In genomic region chr6:32088487-32089049, GRCh38 we compare ENCODE assay signal across 29 cellular contexts. TPM values are rescaled to one million over a fixed set of nuclear protein-coding genes. Genes with fewer than 3 reads are reported as not detected.
DNase-seq lines count a peak whose midpoint lies in the region; ATAC-seq, FAIRE-seq and TF ChIP-seq lines count a peak whose summit lies in the region.
"Had no signal": no experiment of that assay in that cellular context is flagged by ENCODE, and none has a peak within 500 bp of the region (broad histone marks: within the 10 kb centered on the region; RNA-seq: fewer than 3 reads in every experiment).

No MANE protein-coding gene starts in this region.

- H3K4me1 ChIP-seq in HepG2 (ENCODE audit: insufficient read depth, low read length) (peaks cover 37% of the 10 kb centered on the region), vagina (peaks cover 41% of the 10 kb centered on the region)

- in situ Hi-C loops in HepG2 (cut with HindIII; ENCODE audit: extremely low pct_ligation_motif_present, low pct_unique_long_range_greater_than_20kb), result loop anchor here (25.0 kb wide), 1 partner anchor 699 kb away; no protein-coding TSS in a partner anchor

- 69% methylated on average over 13 of the region's 14 CpGs for WGBS in HepG2 (ENCODE audit: low lambda C conversion rate)

- no peak for TF ChIP-seq RAD21 in HepG2 (CRISPR knock-in tag; IDR thresholded peaks at IDR 0.05)

- H4K20me1 ChIP-seq in HepG2 (ENCODE audit: insufficient read depth, low read length), result no peaks in the 10 kb centered on the region

- no peak for TF ChIP-seq POLR2A in HepG2 (IDR thresholded peaks at IDR 0.05; ENCODE audit: insufficient read depth in 1 of 2, low read depth in 2 of 2, low read length in 2 of 2)
- no peak for TF ChIP-seq POLR2A in vagina (IDR thresholded peaks at IDR 0.05)

- POLR2A ChIA-PET in HepG2 (lab: Yijun Ruan, JAX), result interaction anchor here (0.9 to 1.7 kb wide), 3 partner anchors 9 to 41 kb away, joined by 3 to 5 read pairs (median 4); no protein-coding TSS in a partner anchor

- H3K36me3 ChIP-seq in HepG2 (replicated peaks in 1 of 2; ENCODE audit: control insufficient read depth in 1 of 2, insufficient read depth in 2 of 2, low read length in 2 of 2) (no peaks in the 10 kb centered on the region), vagina (peaks cover 0 to 4% of the 10 kb centered on the region in 2 donors)
- H3K36me3 ChIP-seq: colonic mucosa had no signal

- ATAC-seq in natural killer cell (no peak), HepG2 (peak; percentile 19), GM18519 (IDR thresholded peaks at IDR 0.05; ENCODE audit: low FRiP score, unreplicated experiment) (no peak)
- ATAC-seq in natural killer cell treated with Interleukin-12 subunit alpha and Interleukin-12 subunit beta and Interleukin-15 and Interleukin-18, amount 100 ng/mL, for 72 hours, result no peak
- ATAC-seq: activated CD4-positive, CD25-positive, alpha-beta regulatory T cell treated with anti-CD3 and anti-CD28 coated beads, Interleukin-2, amount 50 U/mL, for 24 hours had no signal

- peak overlapping the region; percentile 6 for H3K4me3 Mint-ChIP-seq in natural killer cell
- no peak overlapping the region for H3K4me3 Mint-ChIP-seq in natural killer cell treated with Interleukin-12 subunit alpha and Interleukin-12 subunit beta and Interleukin-15 and Interleukin-18, amount 100 ng/mL, for 72 hours
- H3K4me3 Mint-ChIP-seq: activated CD8-positive, alpha-beta T cell treated with anti-CD3 and anti-CD28 coated beads, Interleukin-2, amount 10 ng/mL, durations not matched to agents 7 days and 5 days had no signal

- H3K9me3 ChIP-seq in HepG2 (ENCODE audit: low read length) (no peaks in the 10 kb centered on the region), vagina (no peaks in the 10 kb centered on the region)
- H3K9me3 ChIP-seq: body of pancreas, colonic mucosa, SK-N-SH had no signal

- H3K27me3 ChIP-seq in HepG2 (ENCODE audit: control insufficient read depth in 1 of 2, insufficient read depth in 2 of 2, low read length in 2 of 2) (peaks cover 5 to 28% of the 10 kb centered on the region in 2 experiments), vagina (no peaks in the 10 kb centered on the region)
- H3K27me3 ChIP-seq: body of pancreas, colonic mucosa had no signal

- no peak overlapping the region for H2AFZ ChIP-seq in HepG2 (ENCODE audit: low read length)

- intact Hi-C loops in natural killer cell (cut with micrococcal nuclease) (no loop called here), HepG2 (cut with micrococcal nuclease; ENCODE audit: unreplicated experiment) (no loop called here), posterior vena cava (cut with DNase I) (no loop called here), vagina (cut with DNase I) (no loop called here)

- H3K27ac ChIP-seq in HepG2 (ENCODE audit: extremely low read length, insufficient read depth, low read length) (no peak overlapping the region), vagina (peak overlapping the region; percentile 96)
- H3K27ac ChIP-seq: colonic mucosa, HL-60 had no signal

- CTCF ChIA-PET in HepG2 (lab: Yijun Ruan, JAX; ENCODE audit: low intra/inter-chr PET ratio, low total read pairs), result interaction anchor here (1.4 to 1.6 kb wide), 2 partner anchors 65 to 156 kb away, joined by 4 to 5 read pairs; partner anchors contain the start of gene PPT2

- peak overlapping the region; percentile 71 for H3K4me2 ChIP-seq in HepG2 (ENCODE audit: low read depth, low read length)
- H3K4me2 ChIP-seq: SK-N-SH had no signal

- no peak overlapping the region for H3K27ac Mint-ChIP-seq in natural killer cell
- no peak overlapping the region for H3K27ac Mint-ChIP-seq in natural killer cell treated with Interleukin-12 subunit alpha and Interleukin-12 subunit beta and Interleukin-15 and Interleukin-18, amount 100 ng/mL, for 72 hours
- H3K27ac Mint-ChIP-seq: activated CD8-positive, alpha-beta T cell treated with anti-CD3 and anti-CD28 coated beads, Interleukin-2, amount 10 ng/mL, durations not matched to agents 7 days and 5 days; activated naive CD4-positive, alpha-beta T cell treated with anti-CD3 and anti-CD28 coated beads, Interleukin-2, amount 50 U/mL, for 72 hours; activated T-cell treated with anti-CD3 and anti-CD28 coated beads, Interleukin-2, amount 50 U/mL, for 72 hours had no signal

- no peak for FAIRE-seq in HepG2 (lab: Jason Lieb, UNC)
- FAIRE-seq: RCC 7860 had no signal

- H3K9me3 Mint-ChIP-seq in natural killer cell, result no peaks in the 10 kb centered on the region
- H3K9me3 Mint-ChIP-seq in natural killer cell treated with Interleukin-12 subunit alpha and Interleukin-12 subunit beta and Interleukin-15 and Interleukin-18, amount 100 ng/mL, for 72 hours, result no peaks in the 10 kb centered on the region
- H3K9me3 Mint-ChIP-seq: activated naive CD4-positive, alpha-beta T cell treated with anti-CD3 and anti-CD28 coated beads, Interleukin-2, amount 50 U/mL, for 72 hours; activated T-cell treated with anti-CD3 and anti-CD28 coated beads, Interleukin-2, amount 50 U/mL, for 72 hours had no signal

- no peak for TF ChIP-seq EP300 in HepG2 (IDR thresholded peaks at IDR 0.05; ENCODE audit: low read depth in 2 of 2, low read length in 2 of 2)
- no peak for TF ChIP-seq EP300 in HepG2 (CRISPR knock-in tag; IDR thresholded peaks at IDR 0.05; ENCODE audit: borderline replicate concordance)

- no TSS peak for BruUV-seq in HepG2 (replicated peaks; lab: Mats Ljungman, UMichigan)

- TF ChIP-seq CTCF in natural killer cell (IDR thresholded peaks at IDR 0.05), result no peak
- no peak for TF ChIP-seq CTCF in HepG2 (CRISPR knock-in tag; IDR thresholded peaks at IDR 0.05)
- no peak for TF ChIP-seq CTCF in vagina (IDR thresholded peaks at IDR 0.05)

- peaks cover 0 to 6% of the 10 kb centered on the region in 2 donors for H3K4me1 Mint-ChIP-seq in natural killer cell
- peaks cover 8 to 10% of the 10 kb centered on the region in 2 donors for H3K4me1 Mint-ChIP-seq in natural killer cell treated with Interleukin-12 subunit alpha and Interleukin-12 subunit beta and Interleukin-15 and Interleukin-18, amount 100 ng/mL, for 72 hours (ENCODE audit: low read depth in 2 of 2)
- H3K4me1 Mint-ChIP-seq: CD14-positive monocyte had no signal

- H3K27me3 Mint-ChIP-seq in natural killer cell (ENCODE audit: low read depth in 2 of 2), result peaks cover 33 to 48% of the 10 kb centered on the region in 2 donors
- H3K27me3 Mint-ChIP-seq in natural killer cell treated with Interleukin-12 subunit alpha and Interleukin-12 subunit beta and Interleukin-15 and Interleukin-18, amount 100 ng/mL, for 72 hours, result peaks cover 32 to 41% of the 10 kb centered on the region in 2 donors

- H3K4me3 ChIP-seq in HepG2 (replicated peaks in 1 of 3; ENCODE audit: insufficient read depth in 1 of 3, low read depth in 2 of 3, low read length in 3 of 3), result peak overlapping the region in 1 of 3 experiments; percentile 62; a peak in 1 of 6 replicates
- no peak overlapping the region for H3K4me3 ChIP-seq in vagina
- H3K4me3 ChIP-seq: body of pancreas had no signal

- no peaks in the 10 kb centered on the region for H3K79me2 ChIP-seq in HepG2 (ENCODE audit: insufficient read depth, low read length)

- H3K36me3 Mint-ChIP-seq in natural killer cell, result no peaks in the 10 kb centered on the region
- no peaks in the 10 kb centered on the region for H3K36me3 Mint-ChIP-seq in natural killer cell treated with Interleukin-12 subunit alpha and Interleukin-12 subunit beta and Interleukin-15 and Interleukin-18, amount 100 ng/mL, for 72 hours
- H3K36me3 Mint-ChIP-seq: activated naive CD4-positive, alpha-beta T cell treated with anti-CD3 and anti-CD28 coated beads, Interleukin-2, amount 50 U/mL, for 72 hours; CD14-positive monocyte had no signal

- no peak for DNase-seq in natural killer cell
- DNase-seq in natural killer cell treated with Interleukin-12 subunit alpha and Interleukin-12 subunit beta and Interleukin-15 and Interleukin-18, amount 100 ng/mL, for 72 hours (ENCODE audit: low spot score), result no peak
- DNase-seq in HepG2 (ENCODE audit: low spot score), result no peak
- peak; percentile 66 for DNase-seq in posterior vena cava (ENCODE audit: low spot score)
- DNase-seq in vagina (ENCODE audit: extremely low spot score in 2 of 2), result no peak
- no peak for DNase-seq in A172 (ENCODE audit: low spot score)
- DNase-seq in effector CD4-positive, alpha-beta T cell, result no peak
- DNase-seq: ACHN; activated CD8-positive, alpha-beta T cell treated with anti-CD3 and anti-CD28 coated beads, Interleukin-2, amount 10 ng/mL, durations not matched to agents 7 days and 5 days; activated T-cell treated with anti-CD3 and anti-CD28 coated beads, Interleukin-2, amount 50 U/mL, for 72 hours; body of pancreas; colonic mucosa; GF-D8; HCEC 1CT; hypothalamus; kidney glomerular epithelial cell; MV-4-11; NCI-H187; NCI-H226; SK-N-SH; stimulated activated CD4-positive, alpha-beta T cell treated with anti-CD3 and anti-CD28 coated beads, Interleukin-1b, Interleukin-23, amount 100 ng/mL, for 48 hours; T-helper 9 cell had no signal

- no peak overlapping the region for H3K9ac ChIP-seq in HepG2 (ENCODE audit: insufficient read depth, low read depth, low read length)
- H3K9ac ChIP-seq: SK-N-SH had no signal

RNA-seq across cellular contexts. Expression of gene TNXB, which starts 20.6 kb away (rescaled TPM):
- total RNA-seq in natural killer cell, result 10 to 100 TPM; 11.7 to 15.2 (median 13.5) TPM
- total RNA-seq in natural killer cell treated with Interleukin-12 subunit alpha and Interleukin-12 subunit beta and Interleukin-15 and Interleukin-18, amount 100 ng/mL, for 72 hours, result 1 to 10 TPM; 3.8 to 6.7 TPM
- 0.74 and 1.6 TPM in 2 replicates for total RNA-seq in HepG2 (2016; rRNA removed; fragmentation: Illumina TruSeq; extraction: Trizol)
- 0.20 and 0.35 TPM in 2 replicates for total RNA-seq in HepG2 (2016; cell fraction: cytosol; rRNA removed; fragmentation: Illumina TruSeq; extraction: Trizol; ENCODE audit: low read depth)
- 0.86 and 1.5 TPM in 2 replicates for total RNA-seq in HepG2 (2016; cell fraction: insoluble cytoplasmic fraction; rRNA removed; fragmentation: Illumina TruSeq; extraction: Trizol)
- total RNA-seq in HepG2 (2016; cell fraction: membrane; rRNA removed; fragmentation: Illumina TruSeq; extraction: Trizol), result 0.65 and 0.83 TPM in 2 replicates
- 1.9 and 2.9 TPM in 2 replicates for total RNA-seq in HepG2 (2016; cell fraction: nucleus; rRNA removed; fragmentation: Illumina TruSeq; extraction: Trizol)
- 2.7 and 2.9 TPM in 2 replicates for polyA plus RNA-seq in HepG2 (2011; rRNA removed)
- 1.8 and 3.0 TPM in 2 replicates for polyA plus RNA-seq in HepG2 (2011; cell fraction: cytosol; rRNA removed)
- 11.9 and 13.2 TPM in 2 replicates for polyA plus RNA-seq in HepG2 (2011; cell fraction: nucleus; rRNA removed)
- 2.9 and 4.4 TPM in 2 replicates for polyA plus RNA-seq in HepG2 (2012)
- 0.37 and 0.42 TPM in 2 replicates for polyA plus RNA-seq in HepG2 (2016; cell fraction: cytosol; fragmentation: Illumina TruSeq; extraction: Trizol; ENCODE audit: low read depth)
- polyA plus RNA-seq in HepG2 (2016; cell fraction: insoluble cytoplasmic fraction; fragmentation: Illumina TruSeq; extraction: Trizol; ENCODE audit: low read depth), result 0.76 and 1.1 TPM in 2 replicates
- polyA plus RNA-seq in HepG2 (2016; cell fraction: membrane; fragmentation: Illumina TruSeq; extraction: Trizol; ENCODE audit: low read depth), result 0.43 and 0.76 TPM in 2 replicates
- 1.9 and 4.8 TPM in 2 replicates for polyA plus RNA-seq in HepG2 (2016; cell fraction: nucleus; fragmentation: Illumina TruSeq; extraction: Trizol; ENCODE audit: insufficient read depth, low read depth)
- 1.8 and 5.9 TPM in 2 replicates for polyA minus RNA-seq in HepG2 (2011; rRNA and poly(A)+ RNA removed; ENCODE audit: low replicate concordance)
- 0.49 and 2.0 TPM in 2 replicates for polyA minus RNA-seq in HepG2 (2011; cell fraction: cytosol; rRNA and poly(A)+ RNA removed)
- 6.1 and 7.2 TPM in 2 replicates for polyA minus RNA-seq in HepG2 (2011; cell fraction: nucleus; rRNA and poly(A)+ RNA removed)
- total RNA-seq in posterior vena cava, result 100 to 1,000 TPM; 189 to 407 TPM
- total RNA-seq in vagina, result 207 TPM
- 45.0 and 45.7 TPM in 2 replicates for total RNA-seq in A172 (2014; rRNA removed; shearing (Covaris generic))
- polyA plus RNA-seq: CD14-positive monocyte had no signal

RNA-seq across cellular contexts. Expression of gene ATF6B, which starts 39.5 kb away (rescaled TPM):
- total RNA-seq in natural killer cell (100 to 1,000 TPM; 157 to 187 (median 178) TPM), HepG2 (2016; rRNA removed; fragmentation: Illumina TruSeq; extraction: Trizol) (7.5 and 18.1 TPM in 2 replicates), posterior vena cava (10 to 100 TPM; 39.0 to 63.1 TPM), vagina (76.6 TPM)
- 100 to 1,000 TPM; 125 to 132 TPM for total RNA-seq in natural killer cell treated with Interleukin-12 subunit alpha and Interleukin-12 subunit beta and Interleukin-15 and Interleukin-18, amount 100 ng/mL, for 72 hours
- total RNA-seq in HepG2 (2016; cell fraction: cytosol; rRNA removed; fragmentation: Illumina TruSeq; extraction: Trizol; ENCODE audit: low read depth), result 5.4 and 6.0 TPM in 2 replicates
- 6.5 and 17.9 TPM in 2 replicates for total RNA-seq in HepG2 (2016; cell fraction: insoluble cytoplasmic fraction; rRNA removed; fragmentation: Illumina TruSeq; extraction: Trizol)
- total RNA-seq in HepG2 (2016; cell fraction: membrane; rRNA removed; fragmentation: Illumina TruSeq; extraction: Trizol), result 4.1 and 4.3 TPM in 2 replicates
- 22.6 and 23.3 TPM in 2 replicates for total RNA-seq in HepG2 (2016; cell fraction: nucleus; rRNA removed; fragmentation: Illumina TruSeq; extraction: Trizol)
- 44.0 and 45.8 TPM in 2 replicates for polyA plus RNA-seq in HepG2 (2011; rRNA removed)
- polyA plus RNA-seq in HepG2 (2011; cell fraction: cytosol; rRNA removed), result 13.6 and 15.3 TPM in 2 replicates
- 155 and 167 TPM in 2 replicates for polyA plus RNA-seq in HepG2 (2011; cell fraction: nucleus; rRNA removed)
- 24.1 and 28.4 TPM in 2 replicates for polyA plus RNA-seq in HepG2 (2012)
- polyA plus RNA-seq in HepG2 (2016; cell fraction: cytosol; fragmentation: Illumina TruSeq; extraction: Trizol; ENCODE audit: low read depth), result 2.5 and 3.2 TPM in 2 replicates
- 10.4 and 12.2 TPM in 2 replicates for polyA plus RNA-seq in HepG2 (2016; cell fraction: insoluble cytoplasmic fraction; fragmentation: Illumina TruSeq; extraction: Trizol; ENCODE audit: low read depth)
- polyA plus RNA-seq in HepG2 (2016; cell fraction: membrane; fragmentation: Illumina TruSeq; extraction: Trizol; ENCODE audit: low read depth), result 3.3 and 4.5 TPM in 2 replicates
- polyA plus RNA-seq in HepG2 (2016; cell fraction: nucleus; fragmentation: Illumina TruSeq; extraction: Trizol; ENCODE audit: insufficient read depth, low read depth), result 77.6 and 81.7 TPM in 2 replicates
- 79.0 and 84.0 TPM in 2 replicates for polyA minus RNA-seq in HepG2 (2011; rRNA and poly(A)+ RNA removed; ENCODE audit: low replicate concordance)
- 14.2 and 16.6 TPM in 2 replicates for polyA minus RNA-seq in HepG2 (2011; cell fraction: cytosol; rRNA and poly(A)+ RNA removed)
- polyA minus RNA-seq in HepG2 (2011; cell fraction: nucleus; rRNA and poly(A)+ RNA removed), result 40.5 and 43.0 TPM in 2 replicates
- 19.9 and 22.2 TPM in 2 replicates for total RNA-seq in A172 (2014; rRNA removed; shearing (Covaris generic))

RNA-seq across cellular contexts. Expression of gene FKBPL, which starts 41.5 kb away (rescaled TPM):
- total RNA-seq in natural killer cell (1 to 10 TPM; 1.8 to 3.2 (median 2.4) TPM), HepG2 (2016; rRNA removed; fragmentation: Illumina TruSeq; extraction: Trizol) (10.0 and 11.0 TPM in 2 replicates), posterior vena cava (1 to 10 TPM; 2.0 to 2.8 TPM), vagina (2.7 TPM)
- 1 to 10 TPM; 5.5 to 6.0 TPM for total RNA-seq in natural killer cell treated with Interleukin-12 subunit alpha and Interleukin-12 subunit beta and Interleukin-15 and Interleukin-18, amount 100 ng/mL, for 72 hours
- total RNA-seq in HepG2 (2016; cell fraction: cytosol; rRNA removed; fragmentation: Illumina TruSeq; extraction: Trizol; ENCODE audit: low read depth), result 3.2 and 3.3 TPM in 2 replicates
- 10.6 and 12.0 TPM in 2 replicates for total RNA-seq in HepG2 (2016; cell fraction: insoluble cytoplasmic fraction; rRNA removed; fragmentation: Illumina TruSeq; extraction: Trizol)
- total RNA-seq in HepG2 (2016; cell fraction: membrane; rRNA removed; fragmentation: Illumina TruSeq; extraction: Trizol), result 5.3 and 5.7 TPM in 2 replicates
- 3.6 and 4.7 TPM in 2 replicates for total RNA-seq in HepG2 (2016; cell fraction: nucleus; rRNA removed; fragmentation: Illumina TruSeq; extraction: Trizol)
- 2.9 and 3.0 TPM in 2 replicates for polyA plus RNA-seq in HepG2 (2011; rRNA removed)
- polyA plus RNA-seq in HepG2 (2011; cell fraction: cytosol; rRNA removed), result 3.5 and 3.9 TPM in 2 replicates
- 2.3 TPM in 2 replicates for polyA plus RNA-seq in HepG2 (2011; cell fraction: nucleus; rRNA removed)
- polyA plus RNA-seq in HepG2 (2012), result 2.4 and 3.6 TPM in 2 replicates
- polyA plus RNA-seq in HepG2 (2016; cell fraction: cytosol; fragmentation: Illumina TruSeq; extraction: Trizol; ENCODE audit: low read depth), result 2.5 and 3.0 TPM in 2 replicates
- polyA plus RNA-seq in HepG2 (2016; cell fraction: insoluble cytoplasmic fraction; fragmentation: Illumina TruSeq; extraction: Trizol; ENCODE audit: low read depth), result 10.8 and 12.4 TPM in 2 replicates
- polyA plus RNA-seq in HepG2 (2016; cell fraction: membrane; fragmentation: Illumina TruSeq; extraction: Trizol; ENCODE audit: low read depth), result 3.5 and 4.2 TPM in 2 replicates
- polyA plus RNA-seq in HepG2 (2016; cell fraction: nucleus; fragmentation: Illumina TruSeq; extraction: Trizol; ENCODE audit: insufficient read depth, low read depth), result 7.2 and 7.7 TPM in 2 replicates
- polyA minus RNA-seq in HepG2 (2011; rRNA and poly(A)+ RNA removed; ENCODE audit: low replicate concordance), result 3.3 and 9.3 TPM in 2 replicates
- 1.8 and 2.4 TPM in 2 replicates for polyA minus RNA-seq in HepG2 (2011; cell fraction: cytosol; rRNA and poly(A)+ RNA removed)
- polyA minus RNA-seq in HepG2 (2011; cell fraction: nucleus; rRNA and poly(A)+ RNA removed), result 1.2 and 1.7 TPM in 2 replicates
- total RNA-seq in A172 (2014; rRNA removed; shearing (Covaris generic)), result 4.8 and 8.8 TPM in 2 replicates

RNA-seq across cellular contexts. Expression of gene CYP21A2, which starts 50.4 kb away (rescaled TPM):
- total RNA-seq in natural killer cell (under 1 TPM in 2 of 3 donors, not detected in 1; 0.28 to 0.43 TPM), HepG2 (2016; rRNA removed; fragmentation: Illumina TruSeq; extraction: Trizol) (0.29 and 1.5 TPM in 2 replicates), posterior vena cava (1 to 10 TPM in 1 of 2 donors, under 1 TPM in 1; 0.56 to 2.5 TPM), vagina (9.3 TPM)
- 1 to 10 TPM in 1 of 2 donors, not detected in 1; 1.3 TPM for total RNA-seq in natural killer cell treated with Interleukin-12 subunit alpha and Interleukin-12 subunit beta and Interleukin-15 and Interleukin-18, amount 100 ng/mL, for 72 hours
- total RNA-seq in HepG2 (2016; cell fraction: cytosol; rRNA removed; fragmentation: Illumina TruSeq; extraction: Trizol; ENCODE audit: low read depth), result 0.20 and 0.53 TPM in 2 replicates
- total RNA-seq in HepG2 (2016; cell fraction: insoluble cytoplasmic fraction; rRNA removed; fragmentation: Illumina TruSeq; extraction: Trizol), result 0.24 and 1.5 TPM in 2 replicates
- 0.59 and 0.69 TPM in 2 replicates for total RNA-seq in HepG2 (2016; cell fraction: membrane; rRNA removed; fragmentation: Illumina TruSeq; extraction: Trizol)
- total RNA-seq in HepG2 (2016; cell fraction: nucleus; rRNA removed; fragmentation: Illumina TruSeq; extraction: Trizol), result 4.2 and 4.6 TPM in 2 replicates
- 6.3 and 8.6 TPM in 2 replicates for polyA plus RNA-seq in HepG2 (2011; rRNA removed)
- polyA plus RNA-seq in HepG2 (2011; cell fraction: cytosol; rRNA removed), result 2.4 and 3.0 TPM in 2 replicates
- polyA plus RNA-seq in HepG2 (2011; cell fraction: nucleus; rRNA removed), result 65.6 and 85.1 TPM in 2 replicates
- 3.3 and 9.9 TPM in 2 replicates for polyA plus RNA-seq in HepG2 (2012)
- polyA plus RNA-seq in HepG2 (2016; cell fraction: cytosol; fragmentation: Illumina TruSeq; extraction: Trizol; ENCODE audit: low read depth), result 0.85 and 0.89 TPM in 2 replicates
- 0.52 and 0.75 TPM in 2 replicates for polyA plus RNA-seq in HepG2 (2016; cell fraction: insoluble cytoplasmic fraction; fragmentation: Illumina TruSeq; extraction: Trizol; ENCODE audit: low read depth)
- 0.98 and 1.2 TPM in 2 replicates for polyA plus RNA-seq in HepG2 (2016; cell fraction: membrane; fragmentation: Illumina TruSeq; extraction: Trizol; ENCODE audit: low read depth)
- polyA plus RNA-seq in HepG2 (2016; cell fraction: nucleus; fragmentation: Illumina TruSeq; extraction: Trizol; ENCODE audit: insufficient read depth, low read depth), result 10.5 and 14.3 TPM in 2 replicates
- polyA minus RNA-seq in HepG2 (2011; rRNA and poly(A)+ RNA removed; ENCODE audit: low replicate concordance), result 0.23 and 9.5 TPM in 2 replicates
- 1.7 and 1.8 TPM in 2 replicates for polyA minus RNA-seq in HepG2 (2011; cell fraction: cytosol; rRNA and poly(A)+ RNA removed)
- polyA minus RNA-seq in HepG2 (2011; cell fraction: nucleus; rRNA and poly(A)+ RNA removed), result 27.4 and 31.8 TPM in 2 replicates
- 0.05 TPM in 1 of 2 replicates, not detected in the other for total RNA-seq in A172 (2014; rRNA removed; shearing (Covaris generic))
- total RNA-seq: activated CD8-positive, alpha-beta T cell treated with anti-CD3 and anti-CD28 coated beads, Interleukin-2, amount 10 ng/mL, durations not matched to agents 7 days and 5 days; mononuclear cell had no signal
- polyA plus RNA-seq: CD14-positive monocyte, SK-N-SH had no signal
